ENCODE assay signal across 23 cellular contexts in the genomic region with DNA sequence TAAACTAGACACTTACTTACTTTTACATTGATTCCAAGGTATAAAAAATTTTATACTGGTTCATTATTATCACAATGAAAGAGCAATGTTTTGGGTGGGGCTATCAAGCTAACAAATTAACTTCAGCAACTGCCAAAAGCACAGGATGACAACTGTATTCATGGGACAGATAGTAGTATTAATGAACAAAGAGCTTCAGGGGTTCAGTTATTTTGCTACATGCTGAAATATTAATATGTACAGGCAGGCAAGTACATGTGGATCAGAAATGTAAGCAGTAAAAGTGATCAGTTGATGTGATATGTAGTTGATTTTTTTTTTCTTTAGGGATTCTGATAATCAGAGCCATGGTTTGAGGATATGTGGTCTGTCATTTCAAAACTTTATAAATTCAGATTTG.
"Had no signal": no experiment of that assay in that cellular context is flagged by ENCODE, and none has a peak within 500 bp of the region (broad histone marks: within the 10 kb centered on the region; RNA-seq: fewer than 3 reads in every experiment).

No MANE protein-coding gene starts in this region.

- FAIRE-seq: endothelial cell of umbilical vein, frontal cortex, islet of Langerhans, keratinocyte had no signal

- DNase-seq: dermis blood vessel endothelial cell; dorsolateral prefrontal cortex; effector CD4-positive, alpha-beta T cell; effector memory CD4-positive, alpha-beta T cell; foreskin keratinocyte; head of caudate nucleus; heart right ventricle; hippocampal formation; left cardiac atrium; left lung; left ventricle myocardium superior; lower lobe of right lung; mesenchymal stem cell; mucosa of descending colon; naive B cell had no signal

- ATAC-seq: foreskin keratinocyte, gastroesophageal sphincter, heart right ventricle, left cardiac atrium, left lung, left ventricle myocardium superior, lower lobe of right lung, mucosa of descending colon had no signal

- H3K27ac ChIP-seq: coronary artery, esophagus muscularis mucosa, foreskin keratinocyte, gastroesophageal sphincter, heart right ventricle, left lung, lower lobe of right lung had no signal

- H3K4me3 ChIP-seq: coronary artery, dorsolateral prefrontal cortex, esophagus muscularis mucosa, gastroesophageal sphincter, heart right ventricle, left lung, lower lobe of right lung, mucosa of descending colon had no signal

- H3K27ac Mint-ChIP-seq: mesothelial cell of epicardium, naive B cell had no signal

- H3K4me3 Mint-ChIP-seq: mesothelial cell of epicardium, naive B cell had no signal

- H3K36me3 Mint-ChIP-seq: mesothelial cell of epicardium, naive B cell had no signal

- H3K27me3 Mint-ChIP-seq: naive B cell had no signal

- H3K9me3 Mint-ChIP-seq: mesothelial cell of epicardium had no signal

- H3K27me3 ChIP-seq: dorsolateral prefrontal cortex, esophagus muscularis mucosa, foreskin keratinocyte, gastroesophageal sphincter, heart right ventricle, left lung had no signal
